Comparison of ENCODE assay signal across 8 cellular contexts in the genomic region with DNA sequence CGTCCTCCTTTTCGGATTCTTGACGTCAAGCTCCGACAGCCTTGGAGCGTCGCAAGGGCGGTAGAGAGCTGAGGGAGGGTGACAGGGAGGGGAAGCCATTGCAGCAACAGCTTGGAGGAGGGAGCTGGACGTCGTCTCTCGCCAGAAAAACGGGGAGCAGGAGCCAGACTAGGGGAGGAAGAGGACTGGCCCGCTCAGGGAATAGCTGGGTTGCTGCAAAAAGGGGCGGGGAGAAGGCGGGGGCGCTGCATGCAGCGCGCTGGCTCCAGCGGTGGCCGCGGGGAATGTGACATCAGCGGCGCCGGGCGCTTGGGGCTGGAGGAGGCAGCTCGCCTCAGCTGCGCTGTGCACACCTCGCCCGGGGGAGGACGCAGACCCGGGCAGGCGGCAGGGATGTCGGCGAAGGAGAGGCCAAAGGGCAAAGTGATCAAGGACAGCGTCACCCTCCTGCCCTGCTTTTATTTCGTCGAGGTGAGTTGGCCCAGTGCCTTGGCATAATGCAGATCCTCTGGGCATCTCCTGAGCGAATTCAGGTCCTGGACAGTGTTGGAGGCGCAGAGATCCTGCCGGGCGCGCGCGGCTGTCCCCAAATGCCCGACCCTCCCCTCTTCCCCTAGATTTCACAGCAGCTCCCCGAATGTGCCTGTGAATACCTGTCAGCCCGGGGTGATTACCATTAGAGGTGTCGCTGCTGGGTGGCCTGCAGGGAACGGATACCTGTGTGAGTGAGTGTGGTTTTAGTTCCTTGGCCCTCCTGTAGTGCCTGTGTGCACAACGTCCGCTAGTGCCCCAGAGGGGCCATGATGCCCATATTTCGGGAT. TPM values are rescaled to one million over a fixed set of nuclear protein-coding genes. Genes with fewer than 3 reads are reported as not detected.
DNase-seq lines count a peak whose midpoint lies in the region; ATAC-seq and TF ChIP-seq lines count a peak whose summit lies in the region.

PLPPR4 (plus strand) TSS at position 292 of the 821 bp plus-strand sequence; CDS start at position 394, 102 bp downstream.

- H3K36me3 ChIP-seq in psoas muscle (ENCODE audit: insufficient read depth in 1 of 2, low read depth in 1 of 2), result no peaks in the 10 kb centered on the region

- WGBS in psoas muscle, 3 donors, result 2 to 3% (median 3%) methylated on average over 48 to 51 of the region's 51 CpGs

- DNase-seq in DMS53 treated with DMSO at 0.1 percent for 48 hours (lab: John Stamatoyannopoulos, UW; ENCODE audit: unreplicated experiment) (peak; percentile 54), NCI-H1105 (lab: John Stamatoyannopoulos, UW) (peak; percentile 48), astrocyte of the cerebellum (ENCODE audit: low read depth) (no peak), hippocampal formation (lab: John Stamatoyannopoulos, UW) (peak; percentile 13 to 60), psoas muscle (peak; percentile 57 to 77)

- ATAC-seq in psoas muscle (peak; percentile 42 to 83 (median 64)), HG02759 (IDR thresholded peaks at IDR 0.05; ENCODE audit: unreplicated experiment) (no peak), GM21526 (IDR thresholded peaks at IDR 0.05; ENCODE audit: low FRiP score, unreplicated experiment) (no peak), GM19351 (IDR thresholded peaks at IDR 0.05; ENCODE audit: unreplicated experiment) (no peak)

- H3K27me3 ChIP-seq in psoas muscle (ENCODE audit: insufficient read depth in 3 of 3, low read length in 2 of 3), result peaks cover 0 to 22% (median 3%) of the 10 kb centered on the region in 3 donors

- intact Hi-C loops in psoas muscle (cut with DNase I), result no loop called here

- in situ Hi-C loops in astrocyte of the cerebellum (cut with HindIII; ENCODE audit: low sequenced_read_pairs), result no loop called here

- H3K4me1 ChIP-seq in psoas muscle, result no peaks in the 10 kb centered on the region

- TF ChIP-seq CTCF in astrocyte of the cerebellum (IDR thresholded peaks at IDR 0.05; ENCODE audit: low read depth, low read length, missing control alignments), result no peak
- TF ChIP-seq CTCF in psoas muscle (IDR thresholded peaks at IDR 0.05), result no peak

- H3K9me3 ChIP-seq in psoas muscle, result no peaks in the 10 kb centered on the region

- H3K4me3 ChIP-seq in astrocyte of the cerebellum (ENCODE audit: low read depth, low read length) (peak within 1 kb of the TSS; percentile 56), psoas muscle (peak within 1 kb of the TSS; percentile 64)

- H3K27ac ChIP-seq in psoas muscle, result no peak within 1 kb of the TSS

RNA-seq across cellular contexts. Expression of gene PLPPR4, which starts in this region (rescaled TPM):
- total RNA-seq in psoas muscle, result under 1 TPM; 0.08 to 0.28 (median 0.14) TPM
- polyA plus RNA-seq in psoas muscle, result under 1 TPM; 0.04 to 0.12 (median 0.07) TPM

Comparison
In these comparisons a context has a peak if more than half of its experiments do, and no peak if none do; other contexts are left out.
1. Peak in DNase-seq, ATAC-seq and H3K4me3 ChIP-seq in psoas muscle; RNA of the gene not detected or under 1 TPM.